In the genomic region with DNA sequence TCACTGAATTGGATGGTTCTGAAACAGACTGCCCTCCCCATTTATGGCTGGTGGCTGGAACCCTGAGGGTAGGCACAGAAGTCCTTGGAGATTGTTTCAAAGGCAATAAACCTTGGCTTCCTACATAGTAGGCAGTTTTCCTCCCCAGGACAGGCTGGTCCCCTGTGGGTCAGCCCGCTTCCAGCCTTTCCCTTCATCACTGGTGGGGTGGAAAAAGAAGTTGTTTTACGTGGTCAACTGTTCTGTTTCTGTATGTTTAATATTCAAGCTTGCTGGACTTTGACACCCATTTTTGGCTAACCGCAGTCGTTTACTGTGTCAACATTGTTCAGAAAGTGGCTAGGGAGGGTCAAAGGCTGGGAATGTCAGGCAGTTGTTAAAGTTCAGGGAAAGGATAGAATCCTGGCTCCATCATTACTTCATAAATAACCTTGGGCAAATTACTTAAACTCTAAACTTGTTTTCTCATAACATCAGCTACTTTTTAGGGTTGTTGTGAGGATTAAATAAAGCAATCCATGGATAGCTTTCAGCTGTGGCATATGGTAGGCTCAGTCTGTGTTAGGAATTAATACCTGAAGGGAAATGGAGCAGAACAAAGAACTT, we compare ENCODE assay signal across 8 cellular contexts. TPM values are rescaled to one million over a fixed set of nuclear protein-coding genes. Genes with fewer than 3 reads are reported as not detected.
DNase-seq lines count a peak whose midpoint lies in the region; TF ChIP-seq lines count a peak whose summit lies in the region.

No MANE protein-coding gene starts in this region.

- H3K27ac ChIP-seq in SK-N-MC = peak overlapping the region; percentile 34

- TF ChIP-seq CTCF in fibroblast of the aortic adventitia (IDR thresholded peaks at IDR 0.05; ENCODE audit: insufficient read depth, low read length) = no peak

- peak overlapping the region; percentile 100 for H3K4me2 ChIP-seq in skeletal muscle satellite cell (ENCODE audit: low read length)

- no peaks in the 10 kb centered on the region for H3K9me3 ChIP-seq in SK-N-MC (ENCODE audit: low read depth, low read length)
- no peaks in the 10 kb centered on the region for H3K9me3 ChIP-seq in skeletal muscle satellite cell (replicated peaks; ENCODE audit: low read length)

- peaks cover 23% of the 10 kb centered on the region for H3K4me1 ChIP-seq in skeletal muscle satellite cell (ENCODE audit: control insufficient read depth, insufficient read depth, low read length)

- TF ChIP-seq POLR2A in erythroblast (IDR thresholded peaks at IDR 0.05; ENCODE audit: low read length) = no peak

- peak; percentile 21 for DNase-seq in NCI-H510A treated with DMSO at 0.1 percent for 48 hours (lab: John Stamatoyannopoulos, UW)
- no peak for DNase-seq in NCI-H510A (lab: John Stamatoyannopoulos, UW)
- no peak for DNase-seq in SK-N-MC (ENCODE audit: low read depth, low spot score)
- no peak for DNase-seq in fibroblast of the aortic adventitia (ENCODE audit: low read depth)
- no peak for DNase-seq in stimulated activated naive CD4-positive, alpha-beta T cell (lab: John Stamatoyannopoulos, UW)
- no peak for DNase-seq in OCI-M2 (lab: John Stamatoyannopoulos, UW; ENCODE audit: unreplicated experiment)
- DNase-seq in erythroblast (lab: John Stamatoyannopoulos, UW) = no peak

- H3K9ac ChIP-seq in SK-N-MC (ENCODE audit: insufficient read length) = peak overlapping the region; percentile 9
- H3K9ac ChIP-seq in skeletal muscle satellite cell (ENCODE audit: low read depth, low read length) = peak overlapping the region; percentile 99

- H3K4me3 ChIP-seq in SK-N-MC = peak overlapping the region; percentile 96
- H3K4me3 ChIP-seq in fibroblast of the aortic adventitia (ENCODE audit: low read depth, low read length) = peak overlapping the region; percentile 4
- H3K4me3 ChIP-seq in skeletal muscle satellite cell (ENCODE audit: low read length) = peak overlapping the region; percentile 95

- H3K36me3 ChIP-seq in SK-N-MC (ENCODE audit: insufficient read depth, low read length) (peaks cover 9% of the 10 kb centered on the region), skeletal muscle satellite cell (ENCODE audit: insufficient read depth, low read length) (peaks cover 21% of the 10 kb centered on the region)

- H3K27me3 ChIP-seq in skeletal muscle satellite cell (ENCODE audit: control insufficient read depth, insufficient read depth, low read length) = no peaks in the 10 kb centered on the region

RNA-seq across cellular contexts. Expression of a gene that starts 2.4 kb away (rescaled TPM):
- 69.3 and 74.1 TPM in 2 replicates for total RNA-seq in fibroblast of the aortic adventitia (ENCODE audit: low replicate concordance)
- total RNA-seq in skeletal muscle satellite cell (2012; rRNA removed) = 31.9 and 42.4 TPM in 2 replicates

Comparison
In these comparisons a context has a peak if more than half of its experiments do, and no peak if none do; other contexts are left out.
1. H3K4me3 ChIP-seq: peak in every context shown above with its lines; median percentile 96 in SK-N-MC; 95 in skeletal muscle satellite cell; 4 in fibroblast of the aortic adventitia.